1 cellular context compared by ENCODE assay signal in the genomic region with DNA sequence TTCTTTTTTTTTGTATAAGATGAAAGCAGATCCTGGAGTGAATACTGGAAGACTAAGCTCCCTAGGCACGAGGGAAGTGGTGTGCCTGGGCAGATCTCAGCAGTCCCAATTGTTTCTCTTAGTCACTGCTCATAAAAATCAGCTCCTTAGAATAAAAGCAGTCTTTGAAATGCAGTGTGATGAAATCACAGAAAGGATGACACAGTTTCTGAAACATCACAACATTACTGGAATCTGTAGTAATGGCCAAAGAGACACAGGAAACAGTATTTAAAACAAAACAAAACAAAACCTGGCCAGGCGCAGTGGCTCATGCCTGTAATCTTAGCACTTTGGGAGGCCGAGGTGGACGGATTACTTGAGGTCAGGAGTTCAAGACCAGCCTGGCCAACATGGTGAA.
TF ChIP-seq lines count a peak whose summit lies in the region.

No MANE protein-coding gene starts in this region.

TF ChIP-seq in SK-N-SH, 30 proteins besides CTCF, POLR2A, EP300 and RAD21 (continued from another document):
- TF ChIP-seq, protein P1, sequence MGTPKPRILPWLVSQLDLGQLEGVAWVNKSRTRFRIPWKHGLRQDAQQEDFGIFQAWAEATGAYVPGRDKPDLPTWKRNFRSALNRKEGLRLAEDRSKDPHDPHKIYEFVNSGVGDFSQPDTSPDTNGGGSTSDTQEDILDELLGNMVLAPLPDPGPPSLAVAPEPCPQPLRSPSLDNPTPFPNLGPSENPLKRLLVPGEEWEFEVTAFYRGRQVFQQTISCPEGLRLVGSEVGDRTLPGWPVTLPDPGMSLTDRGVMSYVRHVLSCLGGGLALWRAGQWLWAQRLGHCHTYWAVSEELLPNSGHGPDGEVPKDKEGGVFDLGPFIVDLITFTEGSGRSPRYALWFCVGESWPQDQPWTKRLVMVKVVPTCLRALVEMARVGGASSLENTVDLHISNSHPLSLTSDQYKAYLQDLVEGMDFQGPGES (IDR thresholded peaks at IDR 0.05; ENCODE audit: low read depth, low read length), result no peak
- TF ChIP-seq TCF12 (IDR thresholded peaks at IDR 0.05) (peak; percentile 79), GABPA (IDR thresholded peaks at IDR 0.05; ENCODE audit: low read depth) (no peak), JUND (IDR thresholded peaks at IDR 0.05) (peak; percentile 63), MXI1 (IDR thresholded peaks at IDR 0.05; ENCODE audit: low read depth, low read length) (no peak), GATA2 (CRISPR knock-in tag; IDR thresholded peaks at IDR 0.05) (no peak), TAF1 (IDR thresholded peaks at IDR 0.05; ENCODE audit: borderline replicate concordance, low read depth, low read length) (no peak), EZH2phosphoT487 (IDR thresholded peaks at IDR 0.05; ENCODE audit: borderline replicate concordance, low read depth) (no peak), SMC3 (IDR thresholded peaks at IDR 0.05; ENCODE audit: low read depth, low read length) (no peak), ELF1 (IDR thresholded peaks at IDR 0.05) (no peak)
- TF ChIP-seq, protein P2, sequence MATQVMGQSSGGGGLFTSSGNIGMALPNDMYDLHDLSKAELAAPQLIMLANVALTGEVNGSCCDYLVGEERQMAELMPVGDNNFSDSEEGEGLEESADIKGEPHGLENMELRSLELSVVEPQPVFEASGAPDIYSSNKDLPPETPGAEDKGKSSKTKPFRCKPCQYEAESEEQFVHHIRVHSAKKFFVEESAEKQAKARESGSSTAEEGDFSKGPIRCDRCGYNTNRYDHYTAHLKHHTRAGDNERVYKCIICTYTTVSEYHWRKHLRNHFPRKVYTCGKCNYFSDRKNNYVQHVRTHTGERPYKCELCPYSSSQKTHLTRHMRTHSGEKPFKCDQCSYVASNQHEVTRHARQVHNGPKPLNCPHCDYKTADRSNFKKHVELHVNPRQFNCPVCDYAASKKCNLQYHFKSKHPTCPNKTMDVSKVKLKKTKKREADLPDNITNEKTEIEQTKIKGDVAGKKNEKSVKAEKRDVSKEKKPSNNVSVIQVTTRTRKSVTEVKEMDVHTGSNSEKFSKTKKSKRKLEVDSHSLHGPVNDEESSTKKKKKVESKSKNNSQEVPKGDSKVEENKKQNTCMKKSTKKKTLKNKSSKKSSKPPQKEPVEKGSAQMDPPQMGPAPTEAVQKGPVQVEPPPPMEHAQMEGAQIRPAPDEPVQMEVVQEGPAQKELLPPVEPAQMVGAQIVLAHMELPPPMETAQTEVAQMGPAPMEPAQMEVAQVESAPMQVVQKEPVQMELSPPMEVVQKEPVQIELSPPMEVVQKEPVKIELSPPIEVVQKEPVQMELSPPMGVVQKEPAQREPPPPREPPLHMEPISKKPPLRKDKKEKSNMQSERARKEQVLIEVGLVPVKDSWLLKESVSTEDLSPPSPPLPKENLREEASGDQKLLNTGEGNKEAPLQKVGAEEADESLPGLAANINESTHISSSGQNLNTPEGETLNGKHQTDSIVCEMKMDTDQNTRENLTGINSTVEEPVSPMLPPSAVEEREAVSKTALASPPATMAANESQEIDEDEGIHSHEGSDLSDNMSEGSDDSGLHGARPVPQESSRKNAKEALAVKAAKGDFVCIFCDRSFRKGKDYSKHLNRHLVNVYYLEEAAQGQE (IDR thresholded peaks at IDR 0.05; ENCODE audit: low read depth, low read length), result no peak
- TF ChIP-seq, protein P3, sequence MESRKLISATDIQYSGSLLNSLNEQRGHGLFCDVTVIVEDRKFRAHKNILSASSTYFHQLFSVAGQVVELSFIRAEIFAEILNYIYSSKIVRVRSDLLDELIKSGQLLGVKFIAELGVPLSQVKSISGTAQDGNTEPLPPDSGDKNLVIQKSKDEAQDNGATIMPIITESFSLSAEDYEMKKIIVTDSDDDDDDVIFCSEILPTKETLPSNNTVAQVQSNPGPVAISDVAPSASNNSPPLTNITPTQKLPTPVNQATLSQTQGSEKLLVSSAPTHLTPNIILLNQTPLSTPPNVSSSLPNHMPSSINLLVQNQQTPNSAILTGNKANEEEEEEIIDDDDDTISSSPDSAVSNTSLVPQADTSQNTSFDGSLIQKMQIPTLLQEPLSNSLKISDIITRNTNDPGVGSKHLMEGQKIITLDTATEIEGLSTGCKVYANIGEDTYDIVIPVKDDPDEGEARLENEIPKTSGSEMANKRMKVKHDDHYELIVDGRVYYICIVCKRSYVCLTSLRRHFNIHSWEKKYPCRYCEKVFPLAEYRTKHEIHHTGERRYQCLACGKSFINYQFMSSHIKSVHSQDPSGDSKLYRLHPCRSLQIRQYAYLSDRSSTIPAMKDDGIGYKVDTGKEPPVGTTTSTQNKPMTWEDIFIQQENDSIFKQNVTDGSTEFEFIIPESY (IDR thresholded peaks at IDR 0.05; ENCODE audit: borderline replicate concordance, low read depth), result no peak
- TF ChIP-seq, protein P4, sequence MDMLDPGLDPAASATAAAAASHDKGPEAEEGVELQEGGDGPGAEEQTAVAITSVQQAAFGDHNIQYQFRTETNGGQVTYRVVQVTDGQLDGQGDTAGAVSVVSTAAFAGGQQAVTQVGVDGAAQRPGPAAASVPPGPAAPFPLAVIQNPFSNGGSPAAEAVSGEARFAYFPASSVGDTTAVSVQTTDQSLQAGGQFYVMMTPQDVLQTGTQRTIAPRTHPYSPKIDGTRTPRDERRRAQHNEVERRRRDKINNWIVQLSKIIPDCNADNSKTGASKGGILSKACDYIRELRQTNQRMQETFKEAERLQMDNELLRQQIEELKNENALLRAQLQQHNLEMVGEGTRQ (IDR thresholded peaks at IDR 0.05; ENCODE audit: borderline replicate concordance, low read depth, low read length), result no peak
